ENCODE assay signal across 1 cellular context in genomic region chr4:69735119-69735518, GRCh38.
TF ChIP-seq lines count a peak whose summit lies in the region.

No MANE protein-coding gene starts in this region.

TF ChIP-seq in SK-N-SH treated with all-trans-retinoic acid at 6 μM for 48 hours, 23 proteins besides CTCF, POLR2A, EP300 and RAD21 (continued from another document):
- TF ChIP-seq CSRNP3 (CRISPR knock-in tag; IDR thresholded peaks at IDR 0.05) (no peak), CREB5 (CRISPR knock-in tag; IDR thresholded peaks at IDR 0.05; ENCODE audit: low read depth) (no peak)
